In genomic region chr6:62707156-62707555, GRCh38 we compare ENCODE assay signal across 17 cellular contexts.
A peak's percentile ranks its signal among the peaks of the same experiment; 100 is the strongest.
DNase-seq lines count a peak whose midpoint lies in the region; TF ChIP-seq lines count a peak whose summit lies in the region.
"Had no signal": no experiment of that assay in that cellular context is flagged by ENCODE, and none has a peak within 500 bp of the region (broad histone marks: within the 10 kb centered on the region; RNA-seq: fewer than 3 reads in every experiment).

No MANE protein-coding gene starts in this region.

- H3K9me3 ChIP-seq in OCI-LY3 (ENCODE audit: insufficient read depth, low read length) (no peaks in the 10 kb centered on the region), endodermal cell (ENCODE audit: control insufficient read depth, low read length) (no peaks in the 10 kb centered on the region), GM23248 (ENCODE audit: low read depth) (peaks cover 7% of the 10 kb centered on the region)
- H3K9me3 ChIP-seq: esophagus muscularis mucosa had no signal

- CTCF ChIA-PET in activated naive CD4-positive, alpha-beta T cell treated with anti-CD3 and anti-CD28 coated beads for 36 hours (lab: Charles Lee): no interaction called here

- TF ChIP-seq CTCF in OCI-LY3 (IDR thresholded peaks at IDR 0.05; ENCODE audit: low read depth, low read length) (peak; percentile 13; the same call in 1 of the 2 replicates), endodermal cell (conservative IDR thresholded peaks at IDR 0.05) (peak; percentile 75), GM10266 (IDR thresholded peaks at IDR 0.05; ENCODE audit: control insufficient read depth, insufficient read depth, low read depth, missing control alignments) (no peak)

- no peak overlapping the region for H3K9ac ChIP-seq in OCI-LY3 (ENCODE audit: low read length)
- no peak overlapping the region for H3K9ac ChIP-seq in endodermal cell (ENCODE audit: extremely low read depth, low read length, poor library complexity, severe bottlenecking)
- H3K9ac ChIP-seq in GM23248: no peak overlapping the region

- H3K27me3 ChIP-seq in OCI-LY3 (ENCODE audit: low read depth, low read length): no peaks in the 10 kb centered on the region
- no peaks in the 10 kb centered on the region for H3K27me3 ChIP-seq in endodermal cell (ENCODE audit: control insufficient read depth, insufficient read depth, low read length, poor library complexity, severe bottlenecking)
- no peaks in the 10 kb centered on the region for H3K27me3 ChIP-seq in GM23248 (replicated peaks; ENCODE audit: insufficient read depth)
- H3K27me3 ChIP-seq: esophagus muscularis mucosa had no signal

- H3F3A ChIP-seq in GM23248 (ENCODE audit: insufficient read depth): no peaks in the 10 kb centered on the region

- H3K4me2 ChIP-seq in OCI-LY3 (ENCODE audit: low read length) (no peak overlapping the region), GM23248 (ENCODE audit: unreplicated experiment) (no peak overlapping the region)

- H3K9me2 ChIP-seq in GM23248 (ENCODE audit: insufficient read depth): no peaks in the 10 kb centered on the region

- no peaks in the 10 kb centered on the region for H3K79me2 ChIP-seq in OCI-LY3 (ENCODE audit: low read length)
- H3K79me2 ChIP-seq in GM23248 (ENCODE audit: insufficient read depth): no peaks in the 10 kb centered on the region

- H3K4me3 Mint-ChIP-seq in endodermal cell: no peak overlapping the region
- H3K4me3 Mint-ChIP-seq in activated naive CD4-positive, alpha-beta T cell treated with anti-CD3 and anti-CD28 coated beads for 36 hours: no peak overlapping the region

- H2AFZ ChIP-seq in OCI-LY3 (ENCODE audit: low read depth, low read length) (no peak overlapping the region), GM23248 (no peak overlapping the region)

- no peak overlapping the region for H3K27ac Mint-ChIP-seq in endodermal cell
- no peak overlapping the region for H3K27ac Mint-ChIP-seq in activated naive CD4-positive, alpha-beta T cell treated with anti-CD3 and anti-CD28 coated beads for 36 hours

- no peaks in the 10 kb centered on the region for H3K4me1 ChIP-seq in OCI-LY3 (ENCODE audit: low read length)
- H3K4me1 ChIP-seq in endodermal cell (ENCODE audit: control insufficient read depth, insufficient read depth, low read length): no peaks in the 10 kb centered on the region
- H3K4me1 ChIP-seq in GM23248 (ENCODE audit: insufficient read depth): no peaks in the 10 kb centered on the region
- H3K4me1 ChIP-seq: esophagus muscularis mucosa had no signal

- H3K27ac ChIP-seq in OCI-LY3 (ENCODE audit: low read length): no peak overlapping the region
- H3K27ac ChIP-seq in endodermal cell (ENCODE audit: low read depth, low read length): no peak overlapping the region
- no peak overlapping the region for H3K27ac ChIP-seq in GM23248
- H3K27ac ChIP-seq: esophagus muscularis mucosa had no signal

- no peaks in the 10 kb centered on the region for H3K27me3 Mint-ChIP-seq in endodermal cell (ENCODE audit: insufficient read depth)
- H3K27me3 Mint-ChIP-seq in activated naive CD4-positive, alpha-beta T cell treated with anti-CD3 and anti-CD28 coated beads for 36 hours (ENCODE audit: low read depth): no peaks in the 10 kb centered on the region

- no peaks in the 10 kb centered on the region for H3K36me3 Mint-ChIP-seq in endodermal cell (ENCODE audit: low read depth)
- no peaks in the 10 kb centered on the region for H3K36me3 Mint-ChIP-seq in activated naive CD4-positive, alpha-beta T cell treated with anti-CD3 and anti-CD28 coated beads for 36 hours (ENCODE audit: low read depth)

- WGBS in endodermal cell (ENCODE audit: insufficient coverage in 1 of 2, insufficient read length in 1 of 2), 2 experiments: 88 to 92% methylated on average over 1 of the region's 1 CpG
- WGBS in GM23248 (ENCODE audit: low coverage in 1 of 2, low lambda C conversion rate in 2 of 2, missing lambda C conversion rate in 2 of 2), 2 experiments: 11 to 27% methylated on average over 1 of the region's 1 CpG

- no peaks in the 10 kb centered on the region for H3K9me3 Mint-ChIP-seq in endodermal cell
- H3K9me3 Mint-ChIP-seq in activated naive CD4-positive, alpha-beta T cell treated with anti-CD3 and anti-CD28 coated beads for 36 hours: peaks cover 5% of the 10 kb centered on the region

- H3K4me3 ChIP-seq in OCI-LY3 (ENCODE audit: low read length) (no peak overlapping the region), endodermal cell (ENCODE audit: low read length) (no peak overlapping the region), GM23248 (no peak overlapping the region)
- H3K4me3 ChIP-seq: esophagus muscularis mucosa had no signal

- DNase-seq in ELF-1 (ENCODE audit: low read depth, low spot score): peak; percentile 38
- peak; percentile 14 for DNase-seq in HT-29 (ENCODE audit: low spot score)
- DNase-seq in endodermal cell: peak; percentile 70
- no peak for DNase-seq in GM10266 (ENCODE audit: extremely low spot score)
- no peak for DNase-seq in NCI-H2196 treated with DMSO at 0.1 percent for 48 hours (lab: John Stamatoyannopoulos, UW; ENCODE audit: unreplicated experiment)
- no peak for DNase-seq in activated naive CD4-positive, alpha-beta T cell treated with anti-CD3 and anti-CD28 coated beads for 36 hours
- DNase-seq in GM23248: no peak
- DNase-seq: activated CD4-positive, alpha-beta T cell treated with anti-CD3 and anti-CD28 coated beads for 48 hours; activated CD8-positive, alpha-beta memory T cell treated with anti-CD3 and anti-CD28 coated beads, Interleukin-2, amount 50 U/mL, for 4 hours; activated effector memory CD4-positive, alpha-beta T cell treated with anti-CD3 and anti-CD28 coated beads, Interleukin-2, amount 50 U/mL, for 16 hours; amniotic stem cell; central memory CD4-positive, alpha-beta T cell; COR-L47; NCI-H187; NCI-H526 had no signal

- in situ Hi-C loops in GM23248 (cut with MboI): no loop called here

- intact Hi-C loops in activated naive CD4-positive, alpha-beta T cell treated with anti-CD3 and anti-CD28 coated beads for 36 hours (cut with micrococcal nuclease): no loop called here

- H3K4me1 Mint-ChIP-seq in endodermal cell: no peaks in the 10 kb centered on the region
- H3K4me1 Mint-ChIP-seq in activated naive CD4-positive, alpha-beta T cell treated with anti-CD3 and anti-CD28 coated beads for 36 hours (ENCODE audit: low read depth): no peaks in the 10 kb centered on the region

- H4K20me1 ChIP-seq in OCI-LY3 (ENCODE audit: insufficient read depth, low read length) (no peaks in the 10 kb centered on the region), GM23248 (ENCODE audit: insufficient read depth) (no peaks in the 10 kb centered on the region)

- H3K36me3 ChIP-seq in OCI-LY3 (replicated peaks; ENCODE audit: low read depth, low read length) (no peaks in the 10 kb centered on the region), endodermal cell (ENCODE audit: control insufficient read depth, insufficient read depth, low read length) (no peaks in the 10 kb centered on the region), GM23248 (ENCODE audit: low read depth) (no peaks in the 10 kb centered on the region)
- H3K36me3 ChIP-seq: esophagus muscularis mucosa had no signal

Comparison
In these comparisons a context has a peak if more than half of its experiments do, and no peak if none do; other contexts are left out.
1. DNase-seq: peak in ELF-1 (single experiment), HT-29 (single experiment) and endodermal cell (single experiment); none in GM10266 (single experiment), NCI-H2196 treated with DMSO at 0.1 percent for 48 hours (single experiment), activated naive CD4-positive, alpha-beta T cell treated with anti-CD3 and anti-CD28 coated beads for 36 hours (single experiment) and GM23248 (single experiment).